In genomic region chr10:84375881-84376280, GRCh38 we compare ENCODE assay signal across 19 cellular contexts. TPM values are rescaled to one million over a fixed set of nuclear protein-coding genes. Genes with fewer than 3 reads are reported as not detected.
DNase-seq lines count a peak whose midpoint lies in the region; ATAC-seq and TF ChIP-seq lines count a peak whose summit lies in the region.
"Had no signal": no experiment of that assay in that cellular context is flagged by ENCODE, and none has a peak within 500 bp of the region (broad histone marks: within the 10 kb centered on the region; RNA-seq: fewer than 3 reads in every experiment).

No MANE protein-coding gene starts in this region.

- peak overlapping the region; percentile 93 for H3K27ac Mint-ChIP-seq in activated T-cell treated with anti-CD3 and anti-CD28 coated beads, Interleukin-2, amount 50 U/mL, for 72 hours
- peak overlapping the region; percentile 32 for H3K27ac Mint-ChIP-seq in CD8-positive, alpha-beta T cell
- H3K27ac Mint-ChIP-seq in WTC11 (peak overlapping the region; percentile 63; the same call in 1 of the 2 replicates), memory B cell (peak overlapping the region; percentile 24)

- no peaks in the 10 kb centered on the region for H3K27me3 ChIP-seq in CD8-positive, alpha-beta T cell (ENCODE audit: insufficient read depth, low read length)

- no peaks in the 10 kb centered on the region for H3K9me3 Mint-ChIP-seq in activated T-cell treated with anti-CD3 and anti-CD28 coated beads, Interleukin-2, amount 50 U/mL, for 72 hours
- no peaks in the 10 kb centered on the region for H3K9me3 Mint-ChIP-seq in CD8-positive, alpha-beta T cell
- H3K9me3 Mint-ChIP-seq in WTC11 (no peaks in the 10 kb centered on the region), memory B cell (no peaks in the 10 kb centered on the region)
- H3K9me3 Mint-ChIP-seq: CD4-positive, alpha-beta memory T cell had no signal

- H3K4me3 ChIP-seq in CD8-positive, alpha-beta T cell (ENCODE audit: low read depth, low read length), result no peak overlapping the region

- DNase-seq in activated T-cell treated with anti-CD3 and anti-CD28 coated beads, Interleukin-2, amount 50 U/mL, for 72 hours, result no peak
- DNase-seq in activated T-cell treated with anti-CD3 and anti-CD28 coated beads, Interleukin-2, amount 50 U/mL, for 48 hours, result no peak
- no peak for DNase-seq in CD8-positive, alpha-beta T cell
- DNase-seq in WTC11 (ENCODE audit: low spot score), result no peak
- no peak for DNase-seq in memory B cell (ENCODE audit: low spot score in 2 of 2)
- DNase-seq: CD4-positive, alpha-beta memory T cell; DMS79; H9; NCI-H1048; NCI-H1436; NCI-H1930; NCI-H345; NCI-H524 treated with DMSO at 0.1 percent for 48 hours; SHP77 had no signal

- H3K27me3 Mint-ChIP-seq in activated T-cell treated with anti-CD3 and anti-CD28 coated beads, Interleukin-2, amount 50 U/mL, for 72 hours (ENCODE audit: low read depth), result no peaks in the 10 kb centered on the region
- H3K27me3 Mint-ChIP-seq in CD8-positive, alpha-beta T cell (ENCODE audit: low read depth), result no peaks in the 10 kb centered on the region
- H3K27me3 Mint-ChIP-seq in WTC11 (ENCODE audit: low read depth), result no peaks in the 10 kb centered on the region
- H3K27me3 Mint-ChIP-seq in memory B cell, result no peaks in the 10 kb centered on the region
- H3K27me3 Mint-ChIP-seq: CD4-positive, alpha-beta memory T cell had no signal

- H3K9me3 ChIP-seq in CD8-positive, alpha-beta T cell (ENCODE audit: low read length), result no peaks in the 10 kb centered on the region

- intact Hi-C loops in CD8-positive, alpha-beta T cell (cut with DNase I, micrococcal nuclease), result loop anchor here (1.0 to 5.0 kb wide), 8 partner anchors 15 to 2001 kb away; no protein-coding TSS in a partner anchor

- H3K4me3 Mint-ChIP-seq in activated T-cell treated with anti-CD3 and anti-CD28 coated beads, Interleukin-2, amount 50 U/mL, for 72 hours, result peak overlapping the region in 1 of 2 donors; percentile 57
- no peak overlapping the region for H3K4me3 Mint-ChIP-seq in CD8-positive, alpha-beta T cell
- H3K4me3 Mint-ChIP-seq in WTC11 (no peak overlapping the region), memory B cell (no peak overlapping the region)
- H3K4me3 Mint-ChIP-seq: H9 had no signal

- TF ChIP-seq CTCF in CD8-positive, alpha-beta T cell (IDR thresholded peaks at IDR 0.05), result no peak
- no peak for TF ChIP-seq CTCF in WTC11 (IDR thresholded peaks at IDR 0.05)

- no peak overlapping the region for H3K27ac ChIP-seq in CD8-positive, alpha-beta T cell (ENCODE audit: low read depth, low read length)
- H3K27ac ChIP-seq: KMS-11 had no signal

- peaks cover 4% of the 10 kb centered on the region for H3K4me1 ChIP-seq in CD8-positive, alpha-beta T cell (ENCODE audit: insufficient read depth, low read length)

- CTCF ChIA-PET in CD8-positive, alpha-beta T cell (lab: Charles Lee), result interaction anchor here (1.4 to 7.0 kb wide), 4 partner anchors 23 to 163 kb away, joined by 4 to 65 read pairs (median 22); no protein-coding TSS in a partner anchor
- CTCF ChIA-PET in WTC11 (lab: Charles Lee), result interaction anchor here (1.1 to 1.4 kb wide), 2 partner anchors 54 to 161 kb away, joined by 4 to 8 read pairs; no protein-coding TSS in a partner anchor

- H3K36me3 Mint-ChIP-seq in activated T-cell treated with anti-CD3 and anti-CD28 coated beads, Interleukin-2, amount 50 U/mL, for 72 hours (ENCODE audit: insufficient read depth in 2 of 2), result peaks cover 8 to 12% of the 10 kb centered on the region in 2 donors
- peaks cover 69% of the 10 kb centered on the region for H3K36me3 Mint-ChIP-seq in CD8-positive, alpha-beta T cell
- H3K36me3 Mint-ChIP-seq in WTC11, result peaks cover 17% of the 10 kb centered on the region
- peaks cover 16% of the 10 kb centered on the region for H3K36me3 Mint-ChIP-seq in memory B cell

- no peak for TF ChIP-seq POLR2A in GM18505 (IDR thresholded peaks at IDR 0.05; ENCODE audit: borderline replicate concordance, extremely low read depth, insufficient read depth, insufficient read length)

- peaks cover 14% of the 10 kb centered on the region for H3K36me3 ChIP-seq in CD8-positive, alpha-beta T cell (ENCODE audit: insufficient read depth, low read length)

- POLR2A ChIA-PET in CD8-positive, alpha-beta T cell (lab: Charles Lee), result no interaction called here
- POLR2A ChIA-PET in WTC11 (lab: Charles Lee), result no interaction called here

- peaks cover 29% of the 10 kb centered on the region for H3K4me1 Mint-ChIP-seq in activated T-cell treated with anti-CD3 and anti-CD28 coated beads, Interleukin-2, amount 50 U/mL, for 72 hours (ENCODE audit: low read depth)
- H3K4me1 Mint-ChIP-seq in CD8-positive, alpha-beta T cell (ENCODE audit: low read depth), result peaks cover 58% of the 10 kb centered on the region
- H3K4me1 Mint-ChIP-seq in WTC11 (peaks cover 3% of the 10 kb centered on the region; the same call in 1 of the 2 replicates), memory B cell (peaks cover 2% of the 10 kb centered on the region)
- H3K4me1 Mint-ChIP-seq: H9 had no signal

- ATAC-seq in activated T-cell treated with anti-CD3 and anti-CD28 coated beads, Interleukin-2, amount 50 U/mL, for 72 hours (replicated peaks in 1 of 2), result no peak
- no peak for ATAC-seq in CD8-positive, alpha-beta T cell
- ATAC-seq in WTC11, result no peak
- ATAC-seq in memory B cell (ENCODE audit: low read depth), result no peak
- no peak for ATAC-seq in GM18505 (IDR thresholded peaks at IDR 0.05; ENCODE audit: unreplicated experiment)
- no peak for ATAC-seq in GM18867 (IDR thresholded peaks at IDR 0.05; ENCODE audit: unreplicated experiment)
- no peak for ATAC-seq in GM18502 (IDR thresholded peaks at IDR 0.05; ENCODE audit: poor library complexity, unreplicated experiment)
- ATAC-seq: HepG2 had no signal

TF ChIP-seq in WTC11, 78 proteins besides CTCF, POLR2A, EP300 and RAD21 (continues in another document):
- TF ChIP-seq SMAD3 (CRISPR knock-in tag; IDR thresholded peaks at IDR 0.05; ENCODE audit: borderline replicate concordance) (no peak), ZNF281 (CRISPR knock-in tag; IDR thresholded peaks at IDR 0.05) (no peak), ZNF263 (CRISPR knock-in tag; IDR thresholded peaks at IDR 0.05; ENCODE audit: low read depth) (no peak), MLX (CRISPR knock-in tag; IDR thresholded peaks at IDR 0.05) (no peak), MYBL2 (CRISPR knock-in tag; IDR thresholded peaks at IDR 0.05) (no peak), ZBTB43 (CRISPR knock-in tag; IDR thresholded peaks at IDR 0.05) (no peak), KAT7 (CRISPR knock-in tag; IDR thresholded peaks at IDR 0.05; ENCODE audit: borderline replicate concordance) (no peak), TEAD4 (CRISPR knock-in tag; IDR thresholded peaks at IDR 0.05) (no peak), ETV6 (CRISPR knock-in tag; IDR thresholded peaks at IDR 0.05) (no peak), ELF4 (CRISPR knock-in tag; IDR thresholded peaks at IDR 0.05; ENCODE audit: low read depth) (no peak), ZNF396 (CRISPR knock-in tag; IDR thresholded peaks at IDR 0.05; ENCODE audit: borderline replicate concordance) (no peak), ESRRA (CRISPR knock-in tag; IDR thresholded peaks at IDR 0.05; ENCODE audit: borderline replicate concordance) (no peak), SP1 (CRISPR knock-in tag; conservative IDR thresholded peaks at IDR 0.05) (no peak), NFYB (CRISPR knock-in tag; conservative IDR thresholded peaks at IDR 0.05; ENCODE audit: low read depth) (no peak), ZNF671 (CRISPR knock-in tag; IDR thresholded peaks at IDR 0.05) (no peak)

RNA-seq across cellular contexts. Expression of gene CCSER2, which starts 47.5 kb away (rescaled TPM):
- 10 to 100 TPM; 93.7 to 99.1 TPM for total RNA-seq in activated T-cell treated with anti-CD3 and anti-CD28 coated beads, Interleukin-2, amount 50 U/mL, for 72 hours
- total RNA-seq in CD8-positive, alpha-beta T cell, result 100 to 1,000 TPM; 141 to 143 TPM
- 21.4 to 30.6 TPM (median 22.7 TPM) in 3 replicates for total RNA-seq in WTC11 (2021)

Comparison
In these comparisons a context has a peak if more than half of its experiments do, and no peak if none do; other contexts are left out.
1. H3K27ac Mint-ChIP-seq: peak in every context shown above with its lines; median percentile 93 in activated T-cell treated with anti-CD3 and anti-CD28 coated beads, Interleukin-2, amount 50 U/mL, for 72 hours; 63 in WTC11; 32 in CD8-positive, alpha-beta T cell; 24 in memory B cell.